21 cellular contexts compared by ENCODE assay signal in genomic region chr11:84407091-84407490, GRCh38.
"Had no signal": no experiment of that assay in that cellular context is flagged by ENCODE, and none has a peak within 500 bp of the region (broad histone marks: within the 10 kb centered on the region; RNA-seq: fewer than 3 reads in every experiment).

No MANE protein-coding gene starts in this region.

- H3K27ac ChIP-seq: colonic mucosa, epithelial cell of prostate, esophagus squamous epithelium, gastrocnemius medialis, heart right ventricle, left lung, lower lobe of right lung had no signal

- DNase-seq: colonic mucosa; cortex of kidney; effector CD8-positive, alpha-beta T cell; effector memory CD8-positive, alpha-beta T cell; endodermal cell; erythroblast; esophagus squamous epithelium; foreskin fibroblast; foreskin melanocyte; gastrocnemius medialis; glutamatergic neuron; head of caudate nucleus; heart right ventricle; hippocampal formation; left cardiac atrium; left lung; left ventricle myocardium superior; lower lobe of right lung; mesenchymal stem cell; midbrain had no signal

- H3K9me3 ChIP-seq: colonic mucosa, esophagus squamous epithelium, gastrocnemius medialis, heart right ventricle, left lung, lower lobe of right lung had no signal

- H3K27me3 ChIP-seq: colonic mucosa, esophagus squamous epithelium, gastrocnemius medialis, heart right ventricle, left lung had no signal

- H3K4me1 ChIP-seq: colonic mucosa, esophagus squamous epithelium, gastrocnemius medialis, heart right ventricle, left lung, lower lobe of right lung had no signal

- H3K4me3 ChIP-seq: colonic mucosa, esophagus squamous epithelium, gastrocnemius medialis, heart right ventricle, left lung, lower lobe of right lung had no signal

- H3K36me3 ChIP-seq: colonic mucosa, esophagus squamous epithelium, gastrocnemius medialis, heart right ventricle, left lung, lower lobe of right lung had no signal
